Comparison of ENCODE assay signal across 1 cellular context in genomic region chr2:162330881-162331280, GRCh38.
TF ChIP-seq lines count a peak whose summit lies in the region.

No MANE protein-coding gene starts in this region.

TF ChIP-seq in endothelial cell of umbilical vein, 7 proteins besides CTCF, POLR2A, EP300 and RAD21:
- TF ChIP-seq GATA2 (IDR thresholded peaks at IDR 0.05; ENCODE audit: insufficient read depth, insufficient read length, low read depth, low read length) (no peak), MAX (IDR thresholded peaks at IDR 0.05; ENCODE audit: insufficient read depth, insufficient read length) (no peak), FOS (IDR thresholded peaks at IDR 0.05; ENCODE audit: borderline replicate concordance, insufficient read depth, low read length) (no peak), EZH2 (IDR thresholded peaks at IDR 0.05; ENCODE audit: borderline replicate concordance, low read depth, low read length, severe bottlenecking) (no peak), JUN (IDR thresholded peaks at IDR 0.05; ENCODE audit: borderline replicate concordance, insufficient read depth, insufficient read length, low read depth) (peak; percentile 23), POLR2AphosphoS5 (IDR thresholded peaks at IDR 0.05; ENCODE audit: insufficient read depth, low read depth, low read length) (no peak), MYC (IDR thresholded peaks at IDR 0.05; ENCODE audit: low read depth, low read length) (no peak)
